ENCODE assay signal across 14 cellular contexts in genomic region chr6:134593887-134594286, GRCh38.
DNase-seq lines count a peak whose midpoint lies in the region; TF ChIP-seq lines count a peak whose summit lies in the region.
"Had no signal": no experiment of that assay in that cellular context is flagged by ENCODE, and none has a peak within 500 bp of the region (broad histone marks: within the 10 kb centered on the region; RNA-seq: fewer than 3 reads in every experiment).

No MANE protein-coding gene starts in this region.

- peak; percentile 47 for DNase-seq in MV-4-11 (lab: John Stamatoyannopoulos, UW)
- peak in 38 of 58 donors; percentile 4 to 85 (median 36) for DNase-seq in anterior cingulate cortex (lab: John Stamatoyannopoulos, UW)
- DNase-seq in hippocampal formation (lab: John Stamatoyannopoulos, UW), result peak; percentile 46 to 67
- peak in 42 of 49 donors; percentile 4 to 86 (median 47) for DNase-seq in substantia nigra (lab: John Stamatoyannopoulos, UW)
- DNase-seq in PC-9, result no peak
- no peak for DNase-seq in neural progenitor cell (ENCODE audit: low spot score)
- DNase-seq in ecto neural progenitor cell (ENCODE audit: low spot score), result no peak
- DNase-seq: activated CD4-positive, CD25-positive, alpha-beta regulatory T cell; NCI-H1048; NCI-H774; T-helper 17 cell; thyroid gland had no signal

- BruUV-seq in PC-9 (replicated peaks; lab: Mats Ljungman, UMichigan), result no TSS peak

- peaks cover 15% of the 10 kb centered on the region for H3K4me1 ChIP-seq in PC-9 (replicated peaks; ENCODE audit: insufficient read depth)
- no peaks in the 10 kb centered on the region for H3K4me1 ChIP-seq in neural progenitor cell

- H3K9ac ChIP-seq in neural progenitor cell, result no peak overlapping the region

- H3K9me3 ChIP-seq in PC-9 (ENCODE audit: insufficient read depth, low read depth) (no peaks in the 10 kb centered on the region), neural progenitor cell (ENCODE audit: low read depth) (no peaks in the 10 kb centered on the region)
- H3K9me3 ChIP-seq: thyroid gland had no signal

- CTCF ChIA-PET in PC-9 (lab: Charles Lee), result no interaction called here

- peaks cover 2% of the 10 kb centered on the region for H3K27me3 Mint-ChIP-seq in neural progenitor cell (ENCODE audit: insufficient read depth, low read depth)
- H3K27me3 Mint-ChIP-seq: activated T-helper 17 cell treated with anti-CD3 and anti-CD28 coated beads, Interleukin-2, amount 50 U/mL, for 72 hours; progenitor cell of endocrine pancreas; T-helper 17 cell had no signal

- TF ChIP-seq CTCF in PC-9 (conservative IDR thresholded peaks at IDR 0.05) (no peak), neural progenitor cell (IDR thresholded peaks at IDR 0.05) (no peak)

- no peaks in the 10 kb centered on the region for H3K27me3 ChIP-seq in PC-9 (ENCODE audit: insufficient read depth, low read depth)
- no peaks in the 10 kb centered on the region for H3K27me3 ChIP-seq in neural progenitor cell
- H3K27me3 ChIP-seq: thyroid gland had no signal

- H3K4me3 ChIP-seq in PC-9 (no peak overlapping the region), neural progenitor cell (no peak overlapping the region)
- H3K4me3 ChIP-seq: thyroid gland had no signal

- H3F3A ChIP-seq in PC-9 (ENCODE audit: insufficient read depth, low read depth) (peaks cover 10% of the 10 kb centered on the region; the same call in 1 of the 2 replicates), neural progenitor cell (ENCODE audit: low read depth) (no peaks in the 10 kb centered on the region)

- no peak overlapping the region for H3K4me3 Mint-ChIP-seq in neural progenitor cell
- H3K4me3 Mint-ChIP-seq: activated T-helper 17 cell treated with anti-CD3 and anti-CD28 coated beads, Interleukin-2, amount 50 U/mL, for 72 hours; T-helper 17 cell had no signal

- POLR2A ChIA-PET in PC-9 (lab: Charles Lee; ENCODE audit: unreplicated experiment), result no interaction called here

- H3K9me2 ChIP-seq in PC-9 (ENCODE audit: insufficient read depth), result no peaks in the 10 kb centered on the region

- no peaks in the 10 kb centered on the region for H3K9me3 Mint-ChIP-seq in neural progenitor cell
- H3K9me3 Mint-ChIP-seq: activated T-helper 17 cell treated with anti-CD3 and anti-CD28 coated beads, Interleukin-2, amount 50 U/mL, for 72 hours had no signal

- H3K36me3 ChIP-seq in PC-9 (ENCODE audit: low read depth), result no peaks in the 10 kb centered on the region
- H3K36me3 ChIP-seq in neural progenitor cell, result no peaks in the 10 kb centered on the region
- H3K36me3 ChIP-seq: thyroid gland had no signal

- H3K27ac ChIP-seq in substantia nigra (ENCODE audit: low read depth, low read length, poor library complexity, severe bottlenecking) (peak overlapping the region; percentile 63), PC-9 (no peak overlapping the region), neural progenitor cell (no peak overlapping the region)
- H3K27ac ChIP-seq: thyroid gland had no signal

- intact Hi-C loops in PC-9 (cut with micrococcal nuclease; ENCODE audit: unreplicated experiment), result no loop called here

- H3K4me1 Mint-ChIP-seq in neural progenitor cell, result peaks cover 14% of the 10 kb centered on the region
- H3K4me1 Mint-ChIP-seq: activated T-helper 17 cell treated with anti-CD3 and anti-CD28 coated beads, Interleukin-2, amount 50 U/mL, for 72 hours had no signal

- H3K79me2 ChIP-seq in PC-9 (ENCODE audit: low read depth) (no peaks in the 10 kb centered on the region), neural progenitor cell (ENCODE audit: low read depth) (no peaks in the 10 kb centered on the region)

- H3K4me2 ChIP-seq in PC-9 (no peak overlapping the region), neural progenitor cell (no peak overlapping the region)

- H3K27ac Mint-ChIP-seq in neural progenitor cell, result no peak overlapping the region
- H3K27ac Mint-ChIP-seq: progenitor cell of endocrine pancreas, T-helper 17 cell had no signal

- H4K20me1 ChIP-seq in PC-9 (ENCODE audit: insufficient read depth) (no peaks in the 10 kb centered on the region), neural progenitor cell (ENCODE audit: low read depth) (no peaks in the 10 kb centered on the region)

- H3K36me3 Mint-ChIP-seq in neural progenitor cell, result no peaks in the 10 kb centered on the region

- H2AFZ ChIP-seq in PC-9 (no peak overlapping the region), neural progenitor cell (replicated peaks) (no peak overlapping the region)

Comparison
In these comparisons a context has a peak if more than half of its experiments do, and no peak if none do; other contexts are left out.
1. DNase-seq: peak in MV-4-11 (single experiment), anterior cingulate cortex (38 of 58), hippocampal formation (2 of 2) and substantia nigra (42 of 49); none in PC-9 (0 of 2), neural progenitor cell (single experiment) and ecto neural progenitor cell (single experiment).